ENCODE assay signal across 13 cellular contexts in the genomic region with DNA sequence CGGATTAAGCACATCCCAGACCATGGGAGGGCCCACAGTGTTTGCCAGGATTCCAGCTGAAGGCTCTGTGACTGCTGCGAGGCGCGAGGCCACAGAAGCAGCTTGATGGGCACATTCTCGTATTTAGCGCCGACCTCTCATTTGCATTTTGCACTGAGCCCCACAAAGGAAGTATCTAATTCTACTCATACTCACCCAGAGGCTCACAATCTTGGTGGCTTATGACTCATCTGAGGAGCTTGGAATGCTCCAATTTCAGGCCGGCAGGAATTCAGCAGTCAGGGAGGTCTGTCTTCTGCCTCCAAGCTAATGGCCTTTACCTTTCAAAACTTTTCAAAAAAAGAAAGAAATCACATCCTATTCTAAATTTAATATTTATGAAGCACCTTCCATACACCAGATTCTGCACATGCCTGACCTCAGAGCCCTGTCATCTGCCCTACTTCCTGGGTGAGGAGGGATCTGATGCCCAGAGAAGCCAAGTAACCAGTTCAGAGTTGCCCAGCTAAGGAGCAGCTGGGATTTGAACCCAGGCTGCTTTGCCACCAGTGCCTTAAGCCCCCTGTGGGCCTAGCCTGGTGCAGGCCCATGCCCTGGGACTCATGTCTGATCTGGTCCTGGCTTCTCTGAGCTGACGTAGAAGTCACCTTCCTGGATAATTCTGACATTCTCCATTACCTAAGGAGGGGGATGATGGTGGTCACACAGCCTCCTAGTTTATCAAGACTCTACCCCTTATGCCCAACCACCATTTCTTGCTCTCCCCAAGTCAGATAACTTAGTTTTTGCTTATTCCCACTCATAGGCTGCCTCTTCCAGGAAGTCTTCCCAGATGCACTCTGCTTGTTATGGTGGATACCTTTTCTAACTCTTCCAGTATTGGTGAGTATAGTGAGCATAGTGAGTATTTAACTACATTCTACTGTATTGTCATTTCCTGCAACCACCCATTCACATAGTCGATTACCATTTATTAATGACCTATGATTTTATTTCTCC.
DNase-seq lines count a peak whose midpoint lies in the region; ATAC-seq, FAIRE-seq and TF ChIP-seq lines count a peak whose summit lies in the region.
"Had no signal": no experiment of that assay in that cellular context is flagged by ENCODE, and none has a peak within 500 bp of the region (broad histone marks: within the 10 kb centered on the region; RNA-seq: fewer than 3 reads in every experiment).

No MANE protein-coding gene starts in this region.

- DNase-seq in 8988T (peak; percentile 81), H54 (ENCODE audit: insufficient read length, low spot score) (peak; percentile 91), SW480 (ENCODE audit: low spot score) (peak; percentile 65), head of caudate nucleus (peak in 23 of 42 donors; percentile 15 to 81 (median 41)), NCI-H1048 (lab: John Stamatoyannopoulos, UW) (no peak)
- DNase-seq in stimulated activated CD4-positive, alpha-beta T cell treated with anti-CD3 and anti-CD28 coated beads, Interleukin-2, amount 100 ng/mL, for 24 hours, result no peak
- DNase-seq: naive B cell; NCI-H2029 treated with DMSO at 0.1 percent for 48 hours; stimulated activated CD4-positive, alpha-beta T cell treated with anti-CD3 and anti-CD28 coated beads, Interleukin-4, amount 100 ng/mL, for 1 hour; T-helper 17 cell had no signal

- intact Hi-C loops in head of caudate nucleus (cut with DNase I), result no loop called here

- ATAC-seq in GM18861 (IDR thresholded peaks at IDR 0.05; ENCODE audit: unreplicated experiment), result no peak
- no peak for ATAC-seq in HG02759 (IDR thresholded peaks at IDR 0.05; ENCODE audit: unreplicated experiment)
- ATAC-seq: T-helper 17 cell had no signal

- FAIRE-seq in H54 (lab: Jason Lieb, UNC), result peak; percentile 72
- FAIRE-seq: endothelial cell of umbilical vein had no signal

- TF ChIP-seq POLR2A in H54 (IDR thresholded peaks at IDR 0.05; ENCODE audit: low read depth, low read length), result no peak

Comparison
In these comparisons a context has a peak if more than half of its experiments do, and no peak if none do; other contexts are left out.
1. DNase-seq: peak in 8988T (single experiment), H54 (single experiment), SW480 (single experiment) and head of caudate nucleus (23 of 42); none in stimulated activated CD4-positive, alpha-beta T cell treated with anti-CD3 and anti-CD28 coated beads, Interleukin-2, amount 100 ng/mL, for 24 hours (0 of 2) and NCI-H1048 (single experiment).